In the genomic region with DNA sequence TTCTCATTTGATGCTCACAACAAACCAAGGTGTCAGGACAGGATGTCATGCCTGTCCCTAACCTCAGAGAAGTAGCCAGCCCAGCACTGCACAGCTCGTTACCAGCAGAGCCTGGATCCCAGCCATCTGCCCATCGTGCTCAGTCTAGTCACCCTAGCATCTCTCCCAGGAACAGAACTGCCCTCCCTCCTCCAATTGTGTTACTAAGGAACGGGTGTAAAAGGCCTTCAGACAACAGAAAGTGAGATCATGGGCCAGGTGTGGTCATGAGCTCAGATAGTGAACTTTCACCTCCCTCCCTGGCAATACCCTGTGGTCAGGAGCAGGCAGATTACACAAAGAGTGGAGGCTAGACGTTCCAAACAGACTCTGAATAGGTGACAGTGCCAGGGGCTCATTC, we compare ENCODE assay signal across 1 cellular context.
TF ChIP-seq lines count a peak whose summit lies in the region.

No MANE protein-coding gene starts in this region.

TF ChIP-seq in HepG2, 621 proteins besides CTCF, POLR2A, EP300 and RAD21 (continued from another document):
- TF ChIP-seq, protein P1, sequence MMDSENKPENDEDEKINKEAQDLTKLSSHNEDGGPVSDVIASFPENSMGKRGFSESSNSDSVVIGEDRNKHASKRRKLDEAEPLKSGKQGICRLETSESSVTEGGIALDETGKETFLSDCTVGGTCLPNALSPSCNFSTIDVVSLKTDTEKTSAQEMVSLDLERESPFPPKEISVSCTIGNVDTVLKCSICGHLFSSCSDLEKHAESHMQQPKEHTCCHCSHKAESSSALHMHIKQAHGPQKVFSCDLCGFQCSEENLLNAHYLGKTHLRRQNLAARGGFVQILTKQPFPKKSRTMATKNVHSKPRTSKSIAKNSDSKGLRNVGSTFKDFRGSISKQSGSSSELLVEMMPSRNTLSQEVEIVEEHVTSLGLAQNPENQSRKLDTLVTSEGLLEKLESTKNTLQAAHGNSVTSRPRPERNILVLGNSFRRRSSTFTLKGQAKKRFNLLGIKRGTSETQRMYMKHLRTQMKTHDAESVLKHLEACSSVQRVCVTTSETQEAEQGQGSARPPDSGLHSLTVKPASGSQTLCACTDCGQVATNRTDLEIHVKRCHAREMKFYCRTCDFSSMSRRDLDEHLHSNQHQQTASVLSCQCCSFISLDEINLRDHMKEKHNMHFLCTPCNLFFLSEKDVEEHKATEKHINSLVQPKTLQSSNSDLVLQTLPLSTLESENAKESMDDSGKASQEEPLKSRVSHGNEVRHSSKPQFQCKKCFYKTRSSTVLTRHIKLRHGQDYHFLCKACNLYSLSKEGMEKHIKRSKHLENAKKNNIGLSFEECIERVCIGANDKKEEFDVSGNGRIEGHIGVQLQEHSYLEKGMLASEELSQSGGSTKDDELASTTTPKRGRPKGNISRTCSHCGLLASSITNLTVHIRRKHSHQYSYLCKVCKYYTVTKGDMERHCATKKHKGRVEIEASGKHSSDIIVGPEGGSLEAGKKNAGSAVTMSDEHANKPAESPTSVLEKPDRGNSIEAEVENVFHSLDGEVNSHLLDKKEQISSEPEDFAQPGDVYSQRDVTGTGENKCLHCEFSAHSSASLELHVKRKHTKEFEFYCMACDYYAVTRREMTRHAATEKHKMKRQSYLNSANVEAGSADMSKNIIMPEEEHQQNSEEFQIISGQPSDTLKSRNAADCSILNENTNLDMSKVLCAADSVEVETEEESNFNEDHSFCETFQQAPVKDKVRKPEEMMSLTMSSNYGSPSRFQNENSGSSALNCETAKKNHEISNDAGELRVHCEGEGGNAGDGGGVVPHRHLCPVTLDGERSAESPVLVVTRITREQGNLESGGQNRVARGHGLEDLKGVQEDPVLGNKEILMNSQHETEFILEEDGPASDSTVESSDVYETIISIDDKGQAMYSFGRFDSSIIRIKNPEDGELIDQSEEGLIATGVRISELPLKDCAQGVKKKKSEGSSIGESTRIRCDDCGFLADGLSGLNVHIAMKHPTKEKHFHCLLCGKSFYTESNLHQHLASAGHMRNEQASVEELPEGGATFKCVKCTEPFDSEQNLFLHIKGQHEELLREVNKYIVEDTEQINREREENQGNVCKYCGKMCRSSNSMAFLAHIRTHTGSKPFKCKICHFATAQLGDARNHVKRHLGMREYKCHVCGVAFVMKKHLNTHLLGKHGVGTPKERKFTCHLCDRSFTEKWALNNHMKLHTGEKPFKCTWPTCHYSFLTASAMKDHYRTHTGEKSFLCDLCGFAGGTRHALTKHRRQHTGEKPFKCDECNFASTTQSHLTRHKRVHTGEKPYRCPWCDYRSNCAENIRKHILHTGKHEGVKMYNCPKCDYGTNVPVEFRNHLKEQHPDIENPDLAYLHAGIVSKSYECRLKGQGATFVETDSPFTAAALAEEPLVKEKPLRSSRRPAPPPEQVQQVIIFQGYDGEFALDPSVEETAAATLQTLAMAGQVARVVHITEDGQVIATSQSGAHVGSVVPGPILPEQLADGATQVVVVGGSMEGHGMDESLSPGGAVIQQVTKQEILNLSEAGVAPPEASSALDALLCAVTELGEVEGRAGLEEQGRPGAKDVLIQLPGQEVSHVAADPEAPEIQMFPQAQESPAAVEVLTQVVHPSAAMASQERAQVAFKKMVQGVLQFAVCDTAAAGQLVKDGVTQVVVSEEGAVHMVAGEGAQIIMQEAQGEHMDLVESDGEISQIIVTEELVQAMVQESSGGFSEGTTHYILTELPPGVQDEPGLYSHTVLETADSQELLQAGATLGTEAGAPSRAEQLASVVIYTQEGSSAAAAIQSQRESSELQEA (CRISPR knock-in tag; IDR thresholded peaks at IDR 0.05; ENCODE audit: not compliant biosample characterization), result no peak
